9 cellular contexts compared by ENCODE assay signal in genomic region chr9:89496645-89497044, GRCh38. TPM values are rescaled to one million over a fixed set of nuclear protein-coding genes. Genes with fewer than 3 reads are reported as not detected.
A peak's percentile ranks its signal among the peaks of the same experiment; 100 is the strongest.
DNase-seq lines count a peak whose midpoint lies in the region; ATAC-seq, FAIRE-seq and TF ChIP-seq lines count a peak whose summit lies in the region.
"Had no signal": no experiment of that assay in that cellular context is flagged by ENCODE, and none has a peak within 500 bp of the region (broad histone marks: within the 10 kb centered on the region; RNA-seq: fewer than 3 reads in every experiment).

No MANE protein-coding gene starts in this region.

- no peak for FAIRE-seq in bronchial epithelial cell (lab: Jason Lieb, UNC)
- FAIRE-seq: islet of Langerhans had no signal

- peaks cover 4% of the 10 kb centered on the region for H3K27me3 ChIP-seq in bronchial epithelial cell (ENCODE audit: control insufficient read depth, insufficient read depth, low read length)
- H3K27me3 ChIP-seq in mucosa of rectum (ENCODE audit: control insufficient read depth in 2 of 2, insufficient read depth in 2 of 2, low read length in 2 of 2), result no peaks in the 10 kb centered on the region

- no peaks in the 10 kb centered on the region for H3K9me3 ChIP-seq in mucosa of rectum (ENCODE audit: control insufficient read depth in 2 of 2, low read length in 2 of 2)

- peak overlapping the region; percentile 48 for H3K4me3 ChIP-seq in bronchial epithelial cell (ENCODE audit: low read depth, low read length)
- H3K4me3 ChIP-seq in mucosa of rectum (ENCODE audit: low read length in 2 of 2), result peak overlapping the region; percentile 69 to 80

- no peak for TF ChIP-seq CTCF in bronchial epithelial cell (IDR thresholded peaks at IDR 0.05; ENCODE audit: insufficient read depth, low read length, severe bottlenecking)

- H3K27ac ChIP-seq in mucosa of rectum (ENCODE audit: low read depth in 2 of 2, low read length in 2 of 2), result peak overlapping the region; percentile 38 to 78

- peak; percentile 41 for DNase-seq in stimulated activated CD4-positive, alpha-beta T cell treated with anti-CD3 and anti-CD28 coated beads, Interleukin-1b, Interleukin-23, amount 100 ng/mL, for 48 hours
- DNase-seq in stimulated activated CD4-positive, alpha-beta T cell treated with anti-CD3 and anti-CD28 coated beads, Interleukin-2, amount 100 ng/mL, for 48 hours, result no peak
- no peak for DNase-seq in bronchial epithelial cell (ENCODE audit: low read depth)

- no peak for ATAC-seq in HG02981 (IDR thresholded peaks at IDR 0.05; ENCODE audit: unreplicated experiment)
- no peak for ATAC-seq in GM21390 (IDR thresholded peaks at IDR 0.05; ENCODE audit: unreplicated experiment)
- no peak for ATAC-seq in HG03521 (IDR thresholded peaks at IDR 0.05; ENCODE audit: unreplicated experiment)
- no peak for ATAC-seq in HG02588 (IDR thresholded peaks at IDR 0.05; ENCODE audit: unreplicated experiment)

- peak overlapping the region; percentile 72 for H3K9ac ChIP-seq in mucosa of rectum (ENCODE audit: low read depth in 1 of 2, low read length in 2 of 2)

- H3K36me3 ChIP-seq in bronchial epithelial cell (ENCODE audit: control insufficient read depth, insufficient read depth, low read length), result no peaks in the 10 kb centered on the region
- H3K36me3 ChIP-seq in mucosa of rectum (ENCODE audit: control insufficient read depth in 2 of 2, insufficient read depth in 2 of 2, low read length in 2 of 2), result no peaks in the 10 kb centered on the region

- peaks cover 10 to 33% of the 10 kb centered on the region in 2 donors for H3K4me1 ChIP-seq in mucosa of rectum (ENCODE audit: control insufficient read depth in 2 of 2, insufficient read depth in 2 of 2, low read length in 2 of 2)

RNA-seq across cellular contexts. Expression of gene SEMA4D, which starts 1.3 kb away (rescaled TPM):
- 1.8 and 6.1 TPM in 2 replicates for total RNA-seq in bronchial epithelial cell
